8 cellular contexts compared by ENCODE assay signal in genomic region chr14:22587677-22588418, GRCh38. TPM values are rescaled to one million over a fixed set of nuclear protein-coding genes. Genes with fewer than 3 reads are reported as not detected.
A peak's percentile ranks its signal among the peaks of the same experiment; 100 is the strongest.
DNase-seq lines count a peak whose midpoint lies in the region; ATAC-seq, FAIRE-seq and TF ChIP-seq lines count a peak whose summit lies in the region.
"Not testable (repeated sequence)": the region's sequence is repeated elsewhere in the genome, so short reads cannot be mapped to it uniquely, and the experiment has no call there.

No MANE protein-coding gene starts in this region.

- H3K79me2 ChIP-seq in HepG2 (ENCODE audit: insufficient read depth, low read length): peaks cover 51% of the 10 kb centered on the region
- peaks cover 45% of the 10 kb centered on the region for H3K79me2 ChIP-seq in parathyroid adenoma

- peak overlapping the region; percentile 98 for H3K9ac ChIP-seq in ES-I3 (ENCODE audit: low read depth, low read length)
- H3K9ac ChIP-seq in HepG2 (ENCODE audit: insufficient read depth, low read depth, low read length): peak overlapping the region; percentile 90
- H3K9ac ChIP-seq in parathyroid adenoma: not testable (repeated sequence)

- not testable (repeated sequence) for H3K4me1 ChIP-seq in ES-I3 (ENCODE audit: insufficient read depth, low read length)
- peaks cover 56% of the 10 kb centered on the region for H3K4me1 ChIP-seq in HepG2 (ENCODE audit: insufficient read depth, low read length)
- peaks cover 19% of the 10 kb centered on the region for H3K4me1 ChIP-seq in parathyroid adenoma
- H3K4me1 ChIP-seq in transverse colon: peaks cover 19 to 56% (median 35%) of the 10 kb centered on the region in 4 donors

- H4K20me1 ChIP-seq in HepG2 (ENCODE audit: insufficient read depth, low read length): not testable (repeated sequence)

- FAIRE-seq in HepG2 (lab: Jason Lieb, UNC): not testable (repeated sequence)

- intact Hi-C loops in HepG2 (cut with micrococcal nuclease; ENCODE audit: unreplicated experiment): loop anchor here (10.0 kb wide), 1 partner anchor 1857 kb away; the partner anchor contains the start of gene SDR39U1
- intact Hi-C loops in transverse colon (cut with DNase I; ENCODE audit: low total_unique reads): not testable (repeated sequence)

- WGBS in HepG2 (ENCODE audit: low lambda C conversion rate): 78% methylated on average over 10 of the region's 10 CpGs
- WGBS in transverse colon (ENCODE audit: low coverage in 1 of 2), 2 donors: 61 to 65% methylated on average over 5 to 10 of the region's 10 CpGs

- ATAC-seq in HepG2: not testable (repeated sequence)

- TF ChIP-seq CTCF in LNCaP clone FGC (IDR thresholded peaks at IDR 0.05; ENCODE audit: control insufficient read depth, extremely low read depth, insufficient read depth); VCaP (conservative IDR thresholded peaks at IDR 0.05); astrocyte of the cerebellum (IDR thresholded peaks at IDR 0.05; ENCODE audit: low read depth, low read length, missing control alignments); epithelial cell of proximal tubule (conservative IDR thresholded peaks at IDR 0.05; ENCODE audit: low read depth, low read length); HepG2 (CRISPR knock-in tag; IDR thresholded peaks at IDR 0.05); parathyroid adenoma (IDR thresholded peaks at IDR 0.05); transverse colon (IDR thresholded peaks at IDR 0.05): not testable (repeated sequence)

- H3K27ac ChIP-seq in VCaP: peak overlapping the region; percentile 72; the same call in 1 of the 2 replicates
- peak overlapping the region; percentile 72 for H3K27ac ChIP-seq in HepG2 (ENCODE audit: extremely low read length, insufficient read depth, low read length)
- H3K27ac ChIP-seq in parathyroid adenoma: not testable (repeated sequence)
- peak overlapping the region; percentile 90 to 98 (median 92) for H3K27ac ChIP-seq in transverse colon

- not testable (repeated sequence) for TF ChIP-seq EP300 in HepG2 (IDR thresholded peaks at IDR 0.05; ENCODE audit: low read depth in 2 of 2, low read length in 2 of 2); HepG2 (CRISPR knock-in tag; IDR thresholded peaks at IDR 0.05; ENCODE audit: borderline replicate concordance); transverse colon (IDR thresholded peaks at IDR 0.05; ENCODE audit: low read depth)

- CTCF ChIA-PET in HepG2 (lab: Yijun Ruan, JAX; ENCODE audit: low intra/inter-chr PET ratio, low total read pairs): interaction anchor here (2.8 kb wide), 1 partner anchor 18 kb away, joined by 16 read pairs; no protein-coding TSS in a partner anchor

- H3K36me3 ChIP-seq in ES-I3 (ENCODE audit: insufficient read depth, low read length); parathyroid adenoma (ENCODE audit: control insufficient read depth, insufficient read depth, low read length); transverse colon: not testable (repeated sequence)
- H3K36me3 ChIP-seq in HepG2 (replicated peaks in 1 of 2; ENCODE audit: control insufficient read depth in 1 of 2, insufficient read depth in 2 of 2, low read length in 2 of 2): peaks cover 3 to 14% of the 10 kb centered on the region in 2 experiments

- H3K4me2 ChIP-seq in HepG2 (ENCODE audit: low read depth, low read length) (peak overlapping the region; percentile 84), parathyroid adenoma (ENCODE audit: low read length) (peak overlapping the region; percentile 93)

- not testable (repeated sequence) for BruUV-seq in HepG2 (replicated peaks; lab: Mats Ljungman, UMichigan)

- H3K4me3 ChIP-seq in LNCaP clone FGC (ENCODE audit: low read depth, low read length) (peak overlapping the region; percentile 91), astrocyte of the cerebellum (ENCODE audit: low read depth, low read length) (peak overlapping the region; percentile 75), epithelial cell of proximal tubule (ENCODE audit: low read depth, low read length) (peak overlapping the region; percentile 76), HepG2 (replicated peaks in 1 of 3; ENCODE audit: insufficient read depth in 1 of 3, low read depth in 2 of 3, low read length in 3 of 3) (peak overlapping the region; percentile 85 to 92 (median 86)), parathyroid adenoma (ENCODE audit: low read depth, low read length) (peak overlapping the region; percentile 86), transverse colon (peak overlapping the region in 3 of 4 donors; percentile 70 to 85 (median 82))

- not testable (repeated sequence) for H3K27me3 ChIP-seq in HepG2 (ENCODE audit: control insufficient read depth in 1 of 2, insufficient read depth in 2 of 2, low read length in 2 of 2); parathyroid adenoma (ENCODE audit: control insufficient read depth, insufficient read depth, low read length); transverse colon

- not testable (repeated sequence) for DNase-seq in LNCaP clone FGC (ENCODE audit: low read depth); astrocyte of the cerebellum (ENCODE audit: low read depth); epithelial cell of proximal tubule (ENCODE audit: low read depth); HepG2 (ENCODE audit: low spot score); transverse colon

- in situ Hi-C loops in astrocyte of the cerebellum (cut with HindIII; ENCODE audit: low sequenced_read_pairs): not testable (repeated sequence)
- in situ Hi-C loops in HepG2 (cut with HindIII; ENCODE audit: extremely low pct_ligation_motif_present, low pct_unique_long_range_greater_than_20kb): loop anchor here (25.0 kb wide), 1 partner anchor 1524 kb away; the partner anchor contains the start of genes DCAF11 and NRL
- in situ Hi-C loops in transverse colon (cut with MboI; ENCODE audit: low pct_ligation_motif_present in 1 of 4, low pct_unique_long_range_greater_than_20kb in 1 of 4, low sequenced_read_pairs in 3 of 4): loop anchor here in 1 of 4 donors (25.0 kb wide), 1 partner anchor 249 kb away; the partner anchor contains the start of genes MMP14 and MRPL52

- TF ChIP-seq POLR2A in HepG2 (IDR thresholded peaks at IDR 0.05; ENCODE audit: insufficient read depth in 1 of 2, low read depth in 2 of 2, low read length in 2 of 2); transverse colon (IDR thresholded peaks at IDR 0.05): not testable (repeated sequence)

- not testable (repeated sequence) for H3K9me3 ChIP-seq in ES-I3 (ENCODE audit: control insufficient read depth, insufficient read depth, low read length); HepG2 (ENCODE audit: low read length); parathyroid adenoma (ENCODE audit: control insufficient read depth, low read length); transverse colon

- H2AFZ ChIP-seq in HepG2 (ENCODE audit: low read length); parathyroid adenoma: not testable (repeated sequence)

- TF ChIP-seq RAD21 in HepG2 (CRISPR knock-in tag; IDR thresholded peaks at IDR 0.05): not testable (repeated sequence)

- POLR2A ChIA-PET in HepG2 (lab: Yijun Ruan, JAX): interaction anchor here (2.2 to 4.0 kb wide), 5 partner anchors 11 to 284 kb away, joined by 19 to 139 read pairs (median 34); partner anchors contain the start of genes ABHD4, LRP10 and OXA1L

RNA-seq across cellular contexts. Expression of gene DAD1, which starts 1.2 kb away (rescaled TPM):
- total RNA-seq in epithelial cell of proximal tubule (330 and 389 TPM in 2 replicates), HepG2 (2016; rRNA removed; fragmentation: Illumina TruSeq; extraction: Trizol) (385 and 558 TPM in 2 replicates), transverse colon (100 to 1,000 TPM in 3 of 4 donors, 10 to 100 TPM in 1; 31.4 to 154 (median 141) TPM)
- total RNA-seq in HepG2 (2016; cell fraction: cytosol; rRNA removed; fragmentation: Illumina TruSeq; extraction: Trizol; ENCODE audit: low read depth): 148 and 149 TPM in 2 replicates
- 449 and 577 TPM in 2 replicates for total RNA-seq in HepG2 (2016; cell fraction: insoluble cytoplasmic fraction; rRNA removed; fragmentation: Illumina TruSeq; extraction: Trizol)
- total RNA-seq in HepG2 (2016; cell fraction: membrane; rRNA removed; fragmentation: Illumina TruSeq; extraction: Trizol): 133 and 150 TPM in 2 replicates
- 382 and 439 TPM in 2 replicates for total RNA-seq in HepG2 (2016; cell fraction: nucleus; rRNA removed; fragmentation: Illumina TruSeq; extraction: Trizol)
- polyA plus RNA-seq in HepG2 (2011; rRNA removed): 508 and 626 TPM in 2 replicates
- 1,110 and 1,232 TPM in 2 replicates for polyA plus RNA-seq in HepG2 (2011; cell fraction: cytosol; rRNA removed)
- polyA plus RNA-seq in HepG2 (2011; cell fraction: nucleus; rRNA removed): 187 and 222 TPM in 2 replicates
- polyA plus RNA-seq in HepG2 (2012): 327 and 493 TPM in 2 replicates
- polyA plus RNA-seq in HepG2 (2016; cell fraction: cytosol; fragmentation: Illumina TruSeq; extraction: Trizol; ENCODE audit: low read depth): 141 and 152 TPM in 2 replicates
- polyA plus RNA-seq in HepG2 (2016; cell fraction: insoluble cytoplasmic fraction; fragmentation: Illumina TruSeq; extraction: Trizol; ENCODE audit: low read depth): 395 and 434 TPM in 2 replicates
- 122 and 125 TPM in 2 replicates for polyA plus RNA-seq in HepG2 (2016; cell fraction: membrane; fragmentation: Illumina TruSeq; extraction: Trizol; ENCODE audit: low read depth)
- polyA plus RNA-seq in HepG2 (2016; cell fraction: nucleus; fragmentation: Illumina TruSeq; extraction: Trizol; ENCODE audit: insufficient read depth, low read depth): 602 and 624 TPM in 2 replicates
- 261 and 460 TPM in 2 replicates for polyA minus RNA-seq in HepG2 (2011; rRNA and poly(A)+ RNA removed; ENCODE audit: low replicate concordance)
- 132 TPM in 2 replicates for polyA minus RNA-seq in HepG2 (2011; cell fraction: cytosol; rRNA and poly(A)+ RNA removed)
- 79.2 and 94.7 TPM in 2 replicates for polyA minus RNA-seq in HepG2 (2011; cell fraction: nucleus; rRNA and poly(A)+ RNA removed)

RNA-seq across cellular contexts. Expression of gene ABHD4, which starts 10.3 kb away (rescaled TPM):
- total RNA-seq in epithelial cell of proximal tubule: 10.3 and 10.7 TPM in 2 replicates
- total RNA-seq in HepG2 (2016; rRNA removed; fragmentation: Illumina TruSeq; extraction: Trizol): 16.1 and 22.8 TPM in 2 replicates
- 1.9 and 2.6 TPM in 2 replicates for total RNA-seq in HepG2 (2016; cell fraction: cytosol; rRNA removed; fragmentation: Illumina TruSeq; extraction: Trizol; ENCODE audit: low read depth)
- 13.5 and 23.6 TPM in 2 replicates for total RNA-seq in HepG2 (2016; cell fraction: insoluble cytoplasmic fraction; rRNA removed; fragmentation: Illumina TruSeq; extraction: Trizol)
- total RNA-seq in HepG2 (2016; cell fraction: membrane; rRNA removed; fragmentation: Illumina TruSeq; extraction: Trizol): 5.5 and 6.1 TPM in 2 replicates
- 15.3 and 18.4 TPM in 2 replicates for total RNA-seq in HepG2 (2016; cell fraction: nucleus; rRNA removed; fragmentation: Illumina TruSeq; extraction: Trizol)
- polyA plus RNA-seq in HepG2 (2011; rRNA removed): 47.5 and 48.1 TPM in 2 replicates
- 40.5 and 42.2 TPM in 2 replicates for polyA plus RNA-seq in HepG2 (2011; cell fraction: cytosol; rRNA removed)
- 28.4 and 31.8 TPM in 2 replicates for polyA plus RNA-seq in HepG2 (2011; cell fraction: nucleus; rRNA removed)
- polyA plus RNA-seq in HepG2 (2012): 28.4 and 31.9 TPM in 2 replicates
- 4.3 and 5.4 TPM in 2 replicates for polyA plus RNA-seq in HepG2 (2016; cell fraction: cytosol; fragmentation: Illumina TruSeq; extraction: Trizol; ENCODE audit: low read depth)
- polyA plus RNA-seq in HepG2 (2016; cell fraction: insoluble cytoplasmic fraction; fragmentation: Illumina TruSeq; extraction: Trizol; ENCODE audit: low read depth): 31.7 and 36.0 TPM in 2 replicates
- 10.4 and 12.8 TPM in 2 replicates for polyA plus RNA-seq in HepG2 (2016; cell fraction: membrane; fragmentation: Illumina TruSeq; extraction: Trizol; ENCODE audit: low read depth)
- polyA plus RNA-seq in HepG2 (2016; cell fraction: nucleus; fragmentation: Illumina TruSeq; extraction: Trizol; ENCODE audit: insufficient read depth, low read depth): 27.4 and 28.0 TPM in 2 replicates
- 45.6 and 63.5 TPM in 2 replicates for polyA minus RNA-seq in HepG2 (2011; rRNA and poly(A)+ RNA removed; ENCODE audit: low replicate concordance)
- polyA minus RNA-seq in HepG2 (2011; cell fraction: cytosol; rRNA and poly(A)+ RNA removed): 14.6 and 19.0 TPM in 2 replicates
- polyA minus RNA-seq in HepG2 (2011; cell fraction: nucleus; rRNA and poly(A)+ RNA removed): 26.9 and 36.6 TPM in 2 replicates
- total RNA-seq in transverse colon: 10 to 100 TPM; 17.5 to 41.1 (median 23.1) TPM

RNA-seq across cellular contexts. Expression of gene OR6J1, which starts 56.3 kb away (rescaled TPM):
- total RNA-seq in epithelial cell of proximal tubule (not detected in 2 replicates), HepG2 (2016; rRNA removed; fragmentation: Illumina TruSeq; extraction: Trizol) (not detected in 2 replicates), transverse colon (not detected)
- total RNA-seq in HepG2 (2016; cell fraction: cytosol; rRNA removed; fragmentation: Illumina TruSeq; extraction: Trizol; ENCODE audit: low read depth): not detected in 2 replicates
- total RNA-seq in HepG2 (2016; cell fraction: insoluble cytoplasmic fraction; rRNA removed; fragmentation: Illumina TruSeq; extraction: Trizol): not detected in 2 replicates
- not detected in 2 replicates for total RNA-seq in HepG2 (2016; cell fraction: membrane; rRNA removed; fragmentation: Illumina TruSeq; extraction: Trizol)
- total RNA-seq in HepG2 (2016; cell fraction: nucleus; rRNA removed; fragmentation: Illumina TruSeq; extraction: Trizol): not detected in 2 replicates
- polyA plus RNA-seq in HepG2 (2011; rRNA removed): not detected in 2 replicates
- polyA plus RNA-seq in HepG2 (2011; cell fraction: cytosol; rRNA removed): not detected in 2 replicates
- not detected in 2 replicates for polyA plus RNA-seq in HepG2 (2011; cell fraction: nucleus; rRNA removed)
- polyA plus RNA-seq in HepG2 (2012): not detected in 2 replicates
- polyA plus RNA-seq in HepG2 (2016; cell fraction: cytosol; fragmentation: Illumina TruSeq; extraction: Trizol; ENCODE audit: low read depth): not detected in 2 replicates
- not detected in 2 replicates for polyA plus RNA-seq in HepG2 (2016; cell fraction: insoluble cytoplasmic fraction; fragmentation: Illumina TruSeq; extraction: Trizol; ENCODE audit: low read depth)
- polyA plus RNA-seq in HepG2 (2016; cell fraction: membrane; fragmentation: Illumina TruSeq; extraction: Trizol; ENCODE audit: low read depth): not detected in 2 replicates
- polyA plus RNA-seq in HepG2 (2016; cell fraction: nucleus; fragmentation: Illumina TruSeq; extraction: Trizol; ENCODE audit: insufficient read depth, low read depth): not detected in 2 replicates
- polyA minus RNA-seq in HepG2 (2011; rRNA and poly(A)+ RNA removed; ENCODE audit: low replicate concordance): not detected in 2 replicates
- polyA minus RNA-seq in HepG2 (2011; cell fraction: cytosol; rRNA and poly(A)+ RNA removed): not detected in 2 replicates
- not detected in 2 replicates for polyA minus RNA-seq in HepG2 (2011; cell fraction: nucleus; rRNA and poly(A)+ RNA removed)
